Comparison of ENCODE assay signal across 8 cellular contexts in the genomic region with DNA sequence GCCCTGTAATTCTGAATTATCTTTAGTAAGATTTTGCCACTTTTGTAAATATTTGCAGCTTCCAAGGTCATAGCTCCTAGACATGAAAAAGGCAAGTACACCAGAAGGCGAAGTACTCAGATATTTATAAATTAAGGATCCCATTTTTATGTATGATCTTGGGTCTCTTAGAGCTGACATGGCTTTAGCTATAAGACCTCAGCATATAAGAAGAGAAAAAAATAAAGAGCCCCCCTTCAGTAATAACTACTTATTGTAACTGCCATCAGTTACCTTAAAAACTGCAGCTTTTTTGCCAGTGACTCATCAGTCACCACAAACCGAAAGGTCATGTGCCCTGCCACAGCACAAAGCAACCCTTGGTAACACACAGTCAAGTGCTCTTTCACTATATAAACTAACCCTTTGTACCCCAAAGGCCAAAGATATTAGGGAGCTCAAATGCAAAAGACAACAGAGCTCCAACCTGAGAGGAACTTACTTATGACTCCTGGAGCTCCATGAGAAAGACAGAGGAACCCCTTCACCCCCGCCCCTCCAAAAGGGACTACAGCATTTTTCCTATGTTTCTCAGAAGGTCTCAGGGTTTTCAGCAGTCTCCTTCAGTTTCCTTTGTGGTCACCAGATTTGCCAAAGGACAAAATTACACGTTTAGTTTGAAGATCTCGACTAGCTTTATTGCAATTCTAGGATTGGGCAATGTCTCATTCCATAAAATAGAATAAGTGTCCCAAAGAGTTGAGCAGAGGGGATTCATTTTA.
A peak's percentile ranks its signal among the peaks of the same experiment; 100 is the strongest.
DNase-seq lines count a peak whose midpoint lies in the region; ATAC-seq and TF ChIP-seq lines count a peak whose summit lies in the region.

No MANE protein-coding gene starts in this region.

- no peaks in the 10 kb centered on the region for H3K36me3 ChIP-seq in ascending aorta

- ATAC-seq in GM18858 (IDR thresholded peaks at IDR 0.05; ENCODE audit: unreplicated experiment): peak; percentile 98
- peak; percentile 94 for ATAC-seq in HG02870 (IDR thresholded peaks at IDR 0.05; ENCODE audit: unreplicated experiment)

- H3K4me3 ChIP-seq in ascending aorta: no peak overlapping the region

- no peaks in the 10 kb centered on the region for H3K27me3 ChIP-seq in ascending aorta

- no peaks in the 10 kb centered on the region for H3K4me1 ChIP-seq in ascending aorta

- DNase-seq in NOMO-1 treated with dmso at 0.1 percent for 144 hours (lab: John Stamatoyannopoulos, UW; ENCODE audit: unreplicated experiment) (peak; percentile 68), non-pigmented ciliary epithelial cell (ENCODE audit: low read depth) (peak; percentile 34), NCI-H187 treated with DMSO at 0.1 percent for 48 hours (lab: John Stamatoyannopoulos, UW) (no peak), cerebellum (ENCODE audit: low spot score) (no peak), ascending aorta (ENCODE audit: low spot score in 2 of 2) (no peak)
- DNase-seq in activated naive CD4-positive, alpha-beta T cell treated with anti-CD3 and anti-CD28 coated beads, Interleukin-2, amount 50 U/mL, for 16 hours: peak; percentile 23

- no peak overlapping the region for H3K27ac ChIP-seq in ascending aorta

- H3K9me3 ChIP-seq in ascending aorta: no peaks in the 10 kb centered on the region

- no peak for TF ChIP-seq CTCF in ascending aorta (IDR thresholded peaks at IDR 0.05)

- intact Hi-C loops in ascending aorta (cut with DNase I): no loop called here

Comparison
In these comparisons a context has a peak if more than half of its experiments do, and no peak if none do; other contexts are left out.
1. DNase-seq: peak in NOMO-1 treated with dmso at 0.1 percent for 144 hours (single experiment), activated naive CD4-positive, alpha-beta T cell treated with anti-CD3 and anti-CD28 coated beads, Interleukin-2, amount 50 U/mL, for 16 hours (single experiment) and non-pigmented ciliary epithelial cell (single experiment); none in NCI-H187 treated with DMSO at 0.1 percent for 48 hours (single experiment), cerebellum (single experiment) and ascending aorta (0 of 2).